2 cellular contexts compared by ENCODE assay signal in the genomic region with DNA sequence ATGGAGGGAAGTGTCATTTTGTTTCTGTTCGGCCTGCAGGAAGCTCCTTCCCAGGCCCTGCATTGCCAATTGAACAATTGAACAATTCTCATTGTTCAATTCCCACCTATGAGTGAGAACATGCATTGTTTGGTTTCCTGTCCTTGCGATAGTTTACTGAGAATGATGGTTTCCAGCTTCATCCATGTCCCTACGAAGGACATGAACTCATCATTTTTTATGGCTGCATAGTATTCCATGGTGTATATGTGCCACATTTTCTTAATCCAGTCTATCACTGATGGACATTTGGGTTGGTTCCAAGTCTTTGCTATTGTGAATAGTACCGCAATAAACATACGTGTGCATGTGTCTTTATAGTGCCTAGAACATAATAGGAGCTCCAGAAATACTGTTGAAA.
TF ChIP-seq lines count a peak whose summit lies in the region.

No MANE protein-coding gene starts in this region.

TF ChIP-seq in HEK293, 187 proteins besides CTCF, POLR2A, EP300 and RAD21:
- TF ChIP-seq, protein P1, sequence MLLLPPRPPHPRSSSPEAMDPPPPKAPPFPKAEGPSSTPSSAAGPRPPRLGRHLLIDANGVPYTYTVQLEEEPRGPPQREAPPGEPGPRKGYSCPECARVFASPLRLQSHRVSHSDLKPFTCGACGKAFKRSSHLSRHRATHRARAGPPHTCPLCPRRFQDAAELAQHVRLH (tag by site-specific recombination; IDR thresholded peaks at IDR 0.05), result 0 out of 2 replicates have a peak, but pooled peaks have one; percentile 43
- peak; percentile 94 for TF ChIP-seq ZNF146 (tag by site-specific recombination; IDR thresholded peaks at IDR 0.05)

TF ChIP-seq in K562, 482 proteins besides CTCF, POLR2A, EP300 and RAD21:
- 0 out of 4 replicates have a peak, but pooled peaks of 1 of the 2 experiments have one; percentile 12 for TF ChIP-seq KDM1A (IDR thresholded peaks at IDR 0.05)
- peak; percentile 30 for TF ChIP-seq RBM25 (IDR thresholded peaks at IDR 0.05; ENCODE audit: low read depth, low read length, severe bottlenecking)
- peak; percentile 66 for TF ChIP-seq BCOR (IDR thresholded peaks at IDR 0.05)
- peak; percentile 80 for TF ChIP-seq ZNF146 (CRISPR knock-in tag; IDR thresholded peaks at IDR 0.05; ENCODE audit: unreplicated experiment)
